Comparison of ENCODE assay signal across 8 cellular contexts in genomic region chr11:102317099-102317767, GRCh38.
DNase-seq lines count a peak whose midpoint lies in the region; ATAC-seq and TF ChIP-seq lines count a peak whose summit lies in the region.

Gene BIRC3 (plus strand): TSS chr11:102317484. CDS start chr11:102324510, 7,026 bp downstream.

- DNase-seq in AG08395 (ENCODE audit: low spot score) (peak; percentile 84), NCI-H226 (peak; percentile 98), choroid plexus epithelial cell (ENCODE audit: low read depth) (peak; percentile 96), left kidney (ENCODE audit: low read depth, low spot score) (peak; percentile 85)
- peak; percentile 85 for DNase-seq in activated CD4-positive, alpha-beta T cell treated with anti-CD3 and anti-CD28 coated beads for 1 hour
- DNase-seq in stimulated activated CD4-positive, alpha-beta T cell treated with anti-CD3 and anti-CD28 coated beads, Interleukin-2, amount 100 ng/mL, for 24 hours: peak; percentile 87 to 90

- ATAC-seq in GM18907 (IDR thresholded peaks at IDR 0.05; ENCODE audit: unreplicated experiment) (peak; percentile 89), HG03159 (IDR thresholded peaks at IDR 0.05; ENCODE audit: unreplicated experiment) (peak; percentile 85)

- H3K4me3 ChIP-seq in choroid plexus epithelial cell (ENCODE audit: low read depth, low read length): peak within 1 kb of the TSS; percentile 73

- peak; percentile 37 for TF ChIP-seq CTCF in choroid plexus epithelial cell (conservative IDR thresholded peaks at IDR 0.05; ENCODE audit: low read depth, low read length)

Comparison
In these comparisons a context has a peak if more than half of its experiments do, and no peak if none do; other contexts are left out.
1. Peak in every context shown above with its lines: DNase-seq, ATAC-seq and H3K4me3 ChIP-seq.